In the genomic region with DNA sequence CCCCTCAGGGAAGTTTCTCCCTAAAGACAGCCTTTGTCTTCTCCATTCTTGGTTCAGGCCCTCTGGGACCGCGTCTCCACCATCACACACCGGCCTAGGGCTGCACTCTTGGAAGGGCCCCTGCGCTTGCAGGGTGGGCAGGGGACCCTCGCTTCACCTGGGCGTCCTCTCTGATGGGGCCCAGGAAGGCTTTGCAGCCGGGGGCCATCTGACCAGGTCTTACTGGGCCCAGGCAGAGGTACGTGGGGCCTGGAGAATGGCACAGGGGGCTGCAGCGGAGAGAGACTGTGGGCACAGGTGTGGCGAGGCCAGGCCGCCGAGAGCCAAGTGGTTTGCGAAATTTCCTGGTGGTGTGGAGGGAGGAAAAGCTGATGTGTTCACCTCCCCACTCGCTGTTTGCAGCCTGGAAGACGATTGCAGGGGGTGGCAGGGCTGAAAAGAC, we compare ENCODE assay signal across 8 cellular contexts. TPM values are rescaled to one million over a fixed set of nuclear protein-coding genes. Genes with fewer than 3 reads are reported as not detected.
DNase-seq lines count a peak whose midpoint lies in the region; ATAC-seq and TF ChIP-seq lines count a peak whose summit lies in the region.

No MANE protein-coding gene starts in this region.

- H4K20me1 ChIP-seq in mammary epithelial cell (ENCODE audit: insufficient read depth, low read length): no peaks in the 10 kb centered on the region

- dilution Hi-C loops in mammary epithelial cell (cut with HindIII; ENCODE audit: low sequenced_read_pairs): no loop called here

- TF ChIP-seq CTCF in heart left ventricle (IDR thresholded peaks at IDR 0.05) (no peak), mammary epithelial cell (conservative IDR thresholded peaks at IDR 0.05 in 1 of 2, IDR thresholded peaks at IDR 0.05 in 1 of 2; ENCODE audit: extremely low read depth in 1 of 2, insufficient read depth in 1 of 2, low read depth in 1 of 2, low read length in 2 of 2) (no peak)

- no peak for TF ChIP-seq POLR2A in heart left ventricle (IDR thresholded peaks at IDR 0.05)

- BruUV-seq in mammary epithelial cell (replicated peaks; lab: Mats Ljungman, UMichigan): no TSS peak

- H3K4me1 ChIP-seq in heart left ventricle (peaks cover 5 to 56% (median 24%) of the 10 kb centered on the region in 12 donors), mammary epithelial cell (ENCODE audit: insufficient read depth, low read length) (peaks cover 8% of the 10 kb centered on the region), mucosa of rectum (ENCODE audit: control insufficient read depth in 2 of 2, insufficient read depth in 2 of 2, low read length in 2 of 2) (peaks cover 13 to 20% of the 10 kb centered on the region in 2 donors)

- H3K27ac ChIP-seq in heart left ventricle: peak overlapping the region; percentile 55 to 99 (median 92)
- H3K27ac ChIP-seq in mammary epithelial cell (ENCODE audit: insufficient read depth, low read depth, low read length): no peak overlapping the region
- peak overlapping the region; percentile 65 to 84 for H3K27ac ChIP-seq in mucosa of rectum (ENCODE audit: low read depth in 2 of 2, low read length in 2 of 2)

- DNase-seq in heart left ventricle (no peak), Right ventricle myocardium superior (no peak), mammary epithelial cell (no peak), NCI-H146 treated with DMSO at 0.1 percent for 48 hours (lab: John Stamatoyannopoulos, UW; ENCODE audit: unreplicated experiment) (no peak), nucleus accumbens (lab: John Stamatoyannopoulos, UW) (no peak), HUDEP-2 (lab: John Stamatoyannopoulos, UW; ENCODE audit: unreplicated experiment in 76 of 76) (no peak), Kasumi-1 (lab: John Stamatoyannopoulos, UW) (no peak)

- ATAC-seq in heart left ventricle (no peak), Right ventricle myocardium superior (ENCODE audit: poor library complexity) (no peak)

- H3K27me3 ChIP-seq in heart left ventricle: no peaks in the 10 kb centered on the region
- peaks cover 4% of the 10 kb centered on the region for H3K27me3 ChIP-seq in mammary epithelial cell (ENCODE audit: insufficient read depth, low read length)
- H3K27me3 ChIP-seq in mucosa of rectum (ENCODE audit: control insufficient read depth in 2 of 2, insufficient read depth in 2 of 2, low read length in 2 of 2): no peaks in the 10 kb centered on the region

- H3K36me3 ChIP-seq in heart left ventricle (no peaks in the 10 kb centered on the region), mammary epithelial cell (ENCODE audit: insufficient read depth, low read length) (no peaks in the 10 kb centered on the region), mucosa of rectum (ENCODE audit: control insufficient read depth in 2 of 2, insufficient read depth in 2 of 2, low read length in 2 of 2) (no peaks in the 10 kb centered on the region)

- WGBS in heart left ventricle, 4 donors: 52 to 76% (median 58%) methylated on average over 12 to 15 of the region's 15 CpGs
- WGBS in mammary epithelial cell (ENCODE audit: low coverage, missing lambda C conversion rate): 85% methylated on average over 9 of the region's 15 CpGs

- CTCF ChIA-PET in mammary epithelial cell (lab: Charles Lee; ENCODE audit: low non-redundant PET): no interaction called here

- H3K79me2 ChIP-seq in mammary epithelial cell (ENCODE audit: insufficient read depth, low read length): no peaks in the 10 kb centered on the region

- H3K9ac ChIP-seq in mammary epithelial cell (ENCODE audit: insufficient read depth, low read length): no peak overlapping the region
- H3K9ac ChIP-seq in mucosa of rectum (ENCODE audit: low read depth in 1 of 2, low read length in 2 of 2): peak overlapping the region; percentile 58 to 68

- H3K4me3 ChIP-seq in heart left ventricle: peak overlapping the region; percentile 25 to 77 (median 64)
- H3K4me3 ChIP-seq in mammary epithelial cell (replicated peaks in 1 of 3; ENCODE audit: insufficient read depth in 1 of 3, low read depth in 2 of 3, low read length in 3 of 3): peak overlapping the region; percentile 25 to 39 (median 31)
- peak overlapping the region; percentile 63 to 70 for H3K4me3 ChIP-seq in mucosa of rectum (ENCODE audit: low read length in 2 of 2)

- peak overlapping the region; percentile 87 for H2AFZ ChIP-seq in mammary epithelial cell (ENCODE audit: low read depth, low read length)

- in situ Hi-C loops in mammary epithelial cell (cut with MboI; ENCODE audit: low sequenced_read_pairs in 2 of 2): no loop called here

- peak overlapping the region; percentile 93 for H3K4me2 ChIP-seq in mammary epithelial cell (ENCODE audit: insufficient read depth, low read depth, low read length)

- intact Hi-C loops in heart left ventricle (cut with DNase I): loop anchor here in 2 of 10 donors (2.0 to 5.0 kb wide), 3 partner anchors 170 to 254 kb away; partner anchors contain the start of gene ZFAND4 (in 1 of the 2)
- intact Hi-C loops in Right ventricle myocardium superior (cut with DNase I): no loop called here
- intact Hi-C loops in mammary epithelial cell (cut with micrococcal nuclease): no loop called here

- H3K9me3 ChIP-seq in heart left ventricle (no peaks in the 10 kb centered on the region), mammary epithelial cell (replicated peaks; ENCODE audit: insufficient read depth, low read length) (no peaks in the 10 kb centered on the region), mucosa of rectum (ENCODE audit: control insufficient read depth in 2 of 2, low read length in 2 of 2) (no peaks in the 10 kb centered on the region)

RNA-seq across cellular contexts. Expression of gene ALOX5, which starts 44.4 kb away (rescaled TPM):
- 10 to 100 TPM in 3 of 9 donors, 1 to 10 TPM in 6; 1.3 to 36.1 (median 5.8) TPM for total RNA-seq in heart left ventricle
- polyA plus RNA-seq in heart left ventricle: 1 to 10 TPM; 3.4 to 6.1 TPM
- total RNA-seq in Right ventricle myocardium superior: 4.7 TPM
- under 1 TPM; 0.12 to 0.17 TPM for total RNA-seq in mammary epithelial cell
- polyA plus RNA-seq in mammary epithelial cell: not detected
- polyA minus RNA-seq in mammary epithelial cell: not detected
